24 cellular contexts compared by ENCODE assay signal in the genomic region with DNA sequence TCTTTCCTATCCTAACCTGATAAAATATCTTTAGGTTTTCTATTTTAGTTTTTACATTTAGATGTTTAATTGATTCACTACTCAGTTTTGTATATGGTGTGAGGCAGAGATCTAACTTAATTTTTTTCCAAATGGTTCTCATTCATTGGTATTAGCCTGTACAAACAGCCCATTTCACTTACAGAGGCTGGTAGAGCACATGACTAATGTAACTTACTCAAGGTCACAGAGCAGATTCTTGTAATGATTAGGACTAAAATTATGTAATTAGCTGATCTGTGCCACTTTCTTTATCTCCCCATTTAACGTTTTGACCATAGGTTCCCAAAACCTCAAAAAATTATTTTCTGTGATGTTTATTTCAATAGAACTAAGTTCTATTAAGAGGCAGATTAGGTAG.
"Had no signal": no experiment of that assay in that cellular context is flagged by ENCODE, and none has a peak within 500 bp of the region (broad histone marks: within the 10 kb centered on the region; RNA-seq: fewer than 3 reads in every experiment).

No MANE protein-coding gene starts in this region.

- H3K4me3 ChIP-seq: lung, mucosa of descending colon, pancreas, testis, tibial artery had no signal

- H3K9me3 ChIP-seq: mucosa of descending colon, neutrophil, pancreas, testis, tibial artery had no signal

- FAIRE-seq: endometrium, keratinocyte had no signal

- H3K27ac Mint-ChIP-seq: mesothelial cell of epicardium; natural killer cell treated with Interleukin-12 subunit alpha and Interleukin-12 subunit beta and Interleukin-15 and Interleukin-18, amount 100 ng/mL, for 72 hours; stimulated activated effector memory CD8-positive, alpha-beta T cell treated with anti-CD3 and anti-CD28 coated beads, Interleukin-12 subunit alpha, Interleukin-12 subunit beta, amount 100 ng/mL, for 72 hours; type B pancreatic cell had no signal

- H3K36me3 Mint-ChIP-seq: natural killer cell treated with Interleukin-12 subunit alpha and Interleukin-12 subunit beta and Interleukin-15 and Interleukin-18, amount 100 ng/mL, for 72 hours had no signal

- H3K4me3 Mint-ChIP-seq: effector memory CD8-positive, alpha-beta T cell; immature natural killer cell; mesothelial cell of epicardium; naive B cell; natural killer cell treated with Interleukin-12 subunit alpha and Interleukin-12 subunit beta and Interleukin-15 and Interleukin-18, amount 100 ng/mL, for 72 hours; neural crest cell; stimulated activated effector memory CD8-positive, alpha-beta T cell treated with anti-CD3 and anti-CD28 coated beads, Interleukin-12 subunit alpha, Interleukin-12 subunit beta, amount 100 ng/mL, for 72 hours; type B pancreatic cell had no signal

- ATAC-seq: effector memory CD8-positive, alpha-beta T cell; mucosa of descending colon; natural killer cell treated with Interleukin-12 subunit alpha and Interleukin-12 subunit beta and Interleukin-15 and Interleukin-18, amount 100 ng/mL, for 72 hours; sciatic nerve; stimulated activated effector memory CD8-positive, alpha-beta T cell treated with anti-CD3 and anti-CD28 coated beads, Interleukin-12 subunit alpha, Interleukin-12 subunit beta, amount 100 ng/mL, for 72 hours; stimulated activated naive CD8-positive, alpha-beta T cell treated with anti-CD3 and anti-CD28 coated beads, Interleukin-15, Interleukin-2, amounts not matched to agents 100 U/mL and 50 U/mL, for 24 hours had no signal

- H3K9me3 Mint-ChIP-seq: effector memory CD8-positive, alpha-beta T cell; immature natural killer cell; natural killer cell treated with Interleukin-12 subunit alpha and Interleukin-12 subunit beta and Interleukin-15 and Interleukin-18, amount 100 ng/mL, for 72 hours; neural crest cell; stimulated activated effector memory CD8-positive, alpha-beta T cell treated with anti-CD3 and anti-CD28 coated beads, Interleukin-12 subunit alpha, Interleukin-12 subunit beta, amount 100 ng/mL, for 72 hours; type B pancreatic cell had no signal

- DNase-seq: cortex of kidney; effector memory CD8-positive, alpha-beta T cell; hypothalamus; immature natural killer cell; mesenchymal stem cell; mucosa of descending colon; naive B cell; pancreas; stimulated activated CD4-positive, alpha-beta T cell treated with anti-CD3 and anti-CD28 coated beads, Interleukin-2, amount 100 ng/mL, for 24 hours; stimulated activated CD4-positive, alpha-beta T cell treated with anti-CD3 and anti-CD28 coated beads, Interleukin-4, amount 100 ng/mL, for 24 hours; stimulated activated naive CD8-positive, alpha-beta T cell treated with anti-CD3 and anti-CD28 coated beads, Interleukin-15, Interleukin-2, amounts not matched to agents 100 U/mL and 50 U/mL, for 24 hours; substantia nigra; testis; tibial artery had no signal

- H3K36me3 ChIP-seq: pancreas had no signal

- H3K27ac ChIP-seq: neutrophil, pancreas, testis, tibial artery had no signal

- H3K27me3 ChIP-seq: neutrophil, pancreas, testis, tibial artery had no signal

- H3K4me1 Mint-ChIP-seq: neural crest cell; stimulated activated effector memory CD8-positive, alpha-beta T cell treated with anti-CD3 and anti-CD28 coated beads, Interleukin-12 subunit alpha, Interleukin-12 subunit beta, amount 100 ng/mL, for 72 hours had no signal

- H3K27me3 Mint-ChIP-seq: effector memory CD8-positive, alpha-beta T cell; naive B cell; natural killer cell treated with Interleukin-12 subunit alpha and Interleukin-12 subunit beta and Interleukin-15 and Interleukin-18, amount 100 ng/mL, for 72 hours; type B pancreatic cell had no signal

- H3K4me1 ChIP-seq: testis had no signal
